In the genomic region with DNA sequence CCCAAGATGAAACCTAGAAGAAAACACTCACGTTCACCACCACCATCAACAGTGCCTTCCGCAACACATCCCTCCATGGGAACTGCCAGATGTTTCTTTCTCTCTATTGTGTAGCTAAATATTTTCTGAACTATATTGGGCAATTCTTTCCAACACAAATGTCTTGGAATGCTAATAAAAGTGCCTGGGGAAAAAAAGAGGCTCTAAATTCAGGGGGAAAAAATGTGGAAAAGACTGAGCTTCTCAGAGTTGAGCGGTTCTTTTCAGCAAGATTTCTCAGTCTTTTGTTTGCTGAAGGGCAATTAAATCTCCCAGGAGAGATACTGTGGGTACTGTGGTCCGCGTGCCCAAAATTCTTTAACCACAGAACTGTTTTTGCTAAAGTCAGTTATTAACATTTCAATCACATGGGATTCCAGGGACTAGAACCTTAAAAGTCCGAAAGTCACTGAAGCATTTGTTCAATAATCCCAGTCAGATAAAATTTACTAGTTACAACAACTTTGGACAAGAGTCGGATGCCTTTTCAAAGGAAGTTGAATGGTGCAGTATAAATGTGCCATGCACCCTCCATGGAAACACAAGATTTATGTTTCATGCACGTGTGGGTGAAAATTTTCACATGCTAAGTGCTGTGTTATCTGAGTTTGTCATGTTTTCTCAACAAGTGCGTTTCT, we compare ENCODE assay signal across 1 cellular context.
TF ChIP-seq lines count a peak whose summit lies in the region.

No MANE protein-coding gene starts in this region.

TF ChIP-seq in WTC11, 78 proteins besides CTCF, POLR2A, EP300 and RAD21 (continued from another document):
- TF ChIP-seq, protein P1, sequence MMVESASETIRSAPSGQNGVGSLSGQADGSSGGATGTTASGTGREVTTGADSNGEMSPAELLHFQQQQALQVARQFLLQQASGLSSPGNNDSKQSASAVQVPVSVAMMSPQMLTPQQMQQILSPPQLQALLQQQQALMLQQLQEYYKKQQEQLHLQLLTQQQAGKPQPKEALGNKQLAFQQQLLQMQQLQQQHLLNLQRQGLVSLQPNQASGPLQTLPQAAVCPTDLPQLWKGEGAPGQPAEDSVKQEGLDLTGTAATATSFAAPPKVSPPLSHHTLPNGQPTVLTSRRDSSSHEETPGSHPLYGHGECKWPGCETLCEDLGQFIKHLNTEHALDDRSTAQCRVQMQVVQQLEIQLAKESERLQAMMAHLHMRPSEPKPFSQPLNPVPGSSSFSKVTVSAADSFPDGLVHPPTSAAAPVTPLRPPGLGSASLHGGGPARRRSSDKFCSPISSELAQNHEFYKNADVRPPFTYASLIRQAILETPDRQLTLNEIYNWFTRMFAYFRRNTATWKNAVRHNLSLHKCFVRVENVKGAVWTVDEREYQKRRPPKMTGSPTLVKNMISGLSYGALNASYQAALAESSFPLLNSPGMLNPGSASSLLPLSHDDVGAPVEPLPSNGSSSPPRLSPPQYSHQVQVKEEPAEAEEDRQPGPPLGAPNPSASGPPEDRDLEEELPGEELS (CRISPR knock-in tag; IDR thresholded peaks at IDR 0.05) = no peak
TF ChIP-seq in WTC11: peak in this region for 0.
